Comparison of ENCODE assay signal across 1 cellular context in the genomic region with DNA sequence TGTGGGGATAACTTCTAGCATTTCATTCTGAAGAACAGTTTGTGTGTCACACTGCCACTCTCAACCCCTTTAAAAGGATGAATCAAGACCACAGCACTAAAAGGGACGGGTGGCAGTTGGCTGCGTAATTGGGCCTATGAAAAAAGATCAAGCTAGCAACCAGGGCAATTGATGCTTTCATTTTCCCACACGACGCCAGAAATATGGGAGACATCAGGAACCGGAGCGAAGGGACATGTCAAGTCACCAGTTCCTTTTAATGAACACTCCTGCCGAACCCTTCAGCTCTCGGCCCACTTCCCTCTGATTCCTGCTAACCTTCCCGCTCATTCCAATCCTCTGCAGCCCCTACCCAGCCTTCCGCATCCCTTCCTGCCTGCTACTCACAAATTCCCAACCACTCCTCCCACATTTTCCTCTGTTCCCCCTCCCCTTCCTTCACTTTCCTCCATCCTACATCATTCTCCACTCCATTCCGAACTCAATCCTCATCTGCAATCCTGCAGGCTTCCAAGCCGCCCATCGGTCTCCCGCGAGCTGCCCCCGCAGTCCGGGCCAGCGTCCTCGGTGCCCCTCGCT.
TF ChIP-seq lines count a peak whose summit lies in the region.

No MANE protein-coding gene starts in this region.

TF ChIP-seq in HepG2, 621 proteins besides CTCF, POLR2A, EP300 and RAD21 (continues in another document):
- TF ChIP-seq TBP (CRISPR knock-in tag; IDR thresholded peaks at IDR 0.05) = no peak
- TF ChIP-seq, protein P1, sequence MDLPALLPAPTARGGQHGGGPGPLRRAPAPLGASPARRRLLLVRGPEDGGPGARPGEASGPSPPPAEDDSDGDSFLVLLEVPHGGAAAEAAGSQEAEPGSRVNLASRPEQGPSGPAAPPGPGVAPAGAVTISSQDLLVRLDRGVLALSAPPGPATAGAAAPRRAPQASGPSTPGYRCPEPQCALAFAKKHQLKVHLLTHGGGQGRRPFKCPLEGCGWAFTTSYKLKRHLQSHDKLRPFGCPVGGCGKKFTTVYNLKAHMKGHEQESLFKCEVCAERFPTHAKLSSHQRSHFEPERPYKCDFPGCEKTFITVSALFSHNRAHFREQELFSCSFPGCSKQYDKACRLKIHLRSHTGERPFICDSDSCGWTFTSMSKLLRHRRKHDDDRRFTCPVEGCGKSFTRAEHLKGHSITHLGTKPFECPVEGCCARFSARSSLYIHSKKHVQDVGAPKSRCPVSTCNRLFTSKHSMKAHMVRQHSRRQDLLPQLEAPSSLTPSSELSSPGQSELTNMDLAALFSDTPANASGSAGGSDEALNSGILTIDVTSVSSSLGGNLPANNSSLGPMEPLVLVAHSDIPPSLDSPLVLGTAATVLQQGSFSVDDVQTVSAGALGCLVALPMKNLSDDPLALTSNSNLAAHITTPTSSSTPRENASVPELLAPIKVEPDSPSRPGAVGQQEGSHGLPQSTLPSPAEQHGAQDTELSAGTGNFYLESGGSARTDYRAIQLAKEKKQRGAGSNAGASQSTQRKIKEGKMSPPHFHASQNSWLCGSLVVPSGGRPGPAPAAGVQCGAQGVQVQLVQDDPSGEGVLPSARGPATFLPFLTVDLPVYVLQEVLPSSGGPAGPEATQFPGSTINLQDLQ (CRISPR knock-in tag; IDR thresholded peaks at IDR 0.05) = 0 out of 2 replicates have a peak, but pooled peaks have one; percentile 40
- TF ChIP-seq ZSCAN30 (CRISPR knock-in tag; IDR thresholded peaks at IDR 0.05) = no peak
- TF ChIP-seq KMT2B (CRISPR knock-in tag; IDR thresholded peaks at IDR 0.05) = 0 out of 2 replicates have a peak, but pooled peaks have one; percentile 21
- 0 out of 2 replicates have a peak, but pooled peaks have one; percentile 6 for TF ChIP-seq PHF21A (CRISPR knock-in tag; IDR thresholded peaks at IDR 0.05)
- no peak for TF ChIP-seq SAFB2 (CRISPR knock-in tag; IDR thresholded peaks at IDR 0.05; ENCODE audit: borderline replicate concordance, low read depth)
- TF ChIP-seq, protein P2, sequence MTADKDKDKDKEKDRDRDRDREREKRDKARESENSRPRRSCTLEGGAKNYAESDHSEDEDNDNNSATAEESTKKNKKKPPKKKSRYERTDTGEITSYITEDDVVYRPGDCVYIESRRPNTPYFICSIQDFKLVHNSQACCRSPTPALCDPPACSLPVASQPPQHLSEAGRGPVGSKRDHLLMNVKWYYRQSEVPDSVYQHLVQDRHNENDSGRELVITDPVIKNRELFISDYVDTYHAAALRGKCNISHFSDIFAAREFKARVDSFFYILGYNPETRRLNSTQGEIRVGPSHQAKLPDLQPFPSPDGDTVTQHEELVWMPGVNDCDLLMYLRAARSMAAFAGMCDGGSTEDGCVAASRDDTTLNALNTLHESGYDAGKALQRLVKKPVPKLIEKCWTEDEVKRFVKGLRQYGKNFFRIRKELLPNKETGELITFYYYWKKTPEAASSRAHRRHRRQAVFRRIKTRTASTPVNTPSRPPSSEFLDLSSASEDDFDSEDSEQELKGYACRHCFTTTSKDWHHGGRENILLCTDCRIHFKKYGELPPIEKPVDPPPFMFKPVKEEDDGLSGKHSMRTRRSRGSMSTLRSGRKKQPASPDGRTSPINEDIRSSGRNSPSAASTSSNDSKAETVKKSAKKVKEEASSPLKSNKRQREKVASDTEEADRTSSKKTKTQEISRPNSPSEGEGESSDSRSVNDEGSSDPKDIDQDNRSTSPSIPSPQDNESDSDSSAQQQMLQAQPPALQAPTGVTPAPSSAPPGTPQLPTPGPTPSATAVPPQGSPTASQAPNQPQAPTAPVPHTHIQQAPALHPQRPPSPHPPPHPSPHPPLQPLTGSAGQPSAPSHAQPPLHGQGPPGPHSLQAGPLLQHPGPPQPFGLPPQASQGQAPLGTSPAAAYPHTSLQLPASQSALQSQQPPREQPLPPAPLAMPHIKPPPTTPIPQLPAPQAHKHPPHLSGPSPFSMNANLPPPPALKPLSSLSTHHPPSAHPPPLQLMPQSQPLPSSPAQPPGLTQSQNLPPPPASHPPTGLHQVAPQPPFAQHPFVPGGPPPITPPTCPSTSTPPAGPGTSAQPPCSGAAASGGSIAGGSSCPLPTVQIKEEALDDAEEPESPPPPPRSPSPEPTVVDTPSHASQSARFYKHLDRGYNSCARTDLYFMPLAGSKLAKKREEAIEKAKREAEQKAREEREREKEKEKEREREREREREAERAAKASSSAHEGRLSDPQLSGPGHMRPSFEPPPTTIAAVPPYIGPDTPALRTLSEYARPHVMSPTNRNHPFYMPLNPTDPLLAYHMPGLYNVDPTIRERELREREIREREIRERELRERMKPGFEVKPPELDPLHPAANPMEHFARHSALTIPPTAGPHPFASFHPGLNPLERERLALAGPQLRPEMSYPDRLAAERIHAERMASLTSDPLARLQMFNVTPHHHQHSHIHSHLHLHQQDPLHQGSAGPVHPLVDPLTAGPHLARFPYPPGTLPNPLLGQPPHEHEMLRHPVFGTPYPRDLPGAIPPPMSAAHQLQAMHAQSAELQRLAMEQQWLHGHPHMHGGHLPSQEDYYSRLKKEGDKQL (CRISPR knock-in tag; IDR thresholded peaks at IDR 0.05; ENCODE audit: low read depth) = no peak
- TF ChIP-seq MED13 (CRISPR knock-in tag; IDR thresholded peaks at IDR 0.05) = peak; percentile 5; the same call in 1 of the 2 replicates
- TF ChIP-seq, protein P3, sequence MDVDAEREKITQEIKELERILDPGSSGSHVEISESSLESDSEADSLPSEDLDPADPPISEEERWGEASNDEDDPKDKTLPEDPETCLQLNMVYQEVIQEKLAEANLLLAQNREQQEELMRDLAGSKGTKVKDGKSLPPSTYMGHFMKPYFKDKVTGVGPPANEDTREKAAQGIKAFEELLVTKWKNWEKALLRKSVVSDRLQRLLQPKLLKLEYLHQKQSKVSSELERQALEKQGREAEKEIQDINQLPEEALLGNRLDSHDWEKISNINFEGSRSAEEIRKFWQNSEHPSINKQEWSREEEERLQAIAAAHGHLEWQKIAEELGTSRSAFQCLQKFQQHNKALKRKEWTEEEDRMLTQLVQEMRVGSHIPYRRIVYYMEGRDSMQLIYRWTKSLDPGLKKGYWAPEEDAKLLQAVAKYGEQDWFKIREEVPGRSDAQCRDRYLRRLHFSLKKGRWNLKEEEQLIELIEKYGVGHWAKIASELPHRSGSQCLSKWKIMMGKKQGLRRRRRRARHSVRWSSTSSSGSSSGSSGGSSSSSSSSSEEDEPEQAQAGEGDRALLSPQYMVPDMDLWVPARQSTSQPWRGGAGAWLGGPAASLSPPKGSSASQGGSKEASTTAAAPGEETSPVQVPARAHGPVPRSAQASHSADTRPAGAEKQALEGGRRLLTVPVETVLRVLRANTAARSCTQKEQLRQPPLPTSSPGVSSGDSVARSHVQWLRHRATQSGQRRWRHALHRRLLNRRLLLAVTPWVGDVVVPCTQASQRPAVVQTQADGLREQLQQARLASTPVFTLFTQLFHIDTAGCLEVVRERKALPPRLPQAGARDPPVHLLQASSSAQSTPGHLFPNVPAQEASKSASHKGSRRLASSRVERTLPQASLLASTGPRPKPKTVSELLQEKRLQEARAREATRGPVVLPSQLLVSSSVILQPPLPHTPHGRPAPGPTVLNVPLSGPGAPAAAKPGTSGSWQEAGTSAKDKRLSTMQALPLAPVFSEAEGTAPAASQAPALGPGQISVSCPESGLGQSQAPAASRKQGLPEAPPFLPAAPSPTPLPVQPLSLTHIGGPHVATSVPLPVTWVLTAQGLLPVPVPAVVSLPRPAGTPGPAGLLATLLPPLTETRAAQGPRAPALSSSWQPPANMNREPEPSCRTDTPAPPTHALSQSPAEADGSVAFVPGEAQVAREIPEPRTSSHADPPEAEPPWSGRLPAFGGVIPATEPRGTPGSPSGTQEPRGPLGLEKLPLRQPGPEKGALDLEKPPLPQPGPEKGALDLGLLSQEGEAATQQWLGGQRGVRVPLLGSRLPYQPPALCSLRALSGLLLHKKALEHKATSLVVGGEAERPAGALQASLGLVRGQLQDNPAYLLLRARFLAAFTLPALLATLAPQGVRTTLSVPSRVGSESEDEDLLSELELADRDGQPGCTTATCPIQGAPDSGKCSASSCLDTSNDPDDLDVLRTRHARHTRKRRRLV (CRISPR knock-in tag; IDR thresholded peaks at IDR 0.05) = 0 out of 2 replicates have a peak, but pooled peaks have one; percentile 18
- no peak for TF ChIP-seq CHD2 (IDR thresholded peaks at IDR 0.05; ENCODE audit: low read depth, low read length)
- TF ChIP-seq ZNF577 (CRISPR knock-in tag; IDR thresholded peaks at IDR 0.05; ENCODE audit: borderline replicate concordance, low read depth) = 0 out of 2 replicates have a peak, but pooled peaks have one; percentile 27
- TF ChIP-seq, protein P4, sequence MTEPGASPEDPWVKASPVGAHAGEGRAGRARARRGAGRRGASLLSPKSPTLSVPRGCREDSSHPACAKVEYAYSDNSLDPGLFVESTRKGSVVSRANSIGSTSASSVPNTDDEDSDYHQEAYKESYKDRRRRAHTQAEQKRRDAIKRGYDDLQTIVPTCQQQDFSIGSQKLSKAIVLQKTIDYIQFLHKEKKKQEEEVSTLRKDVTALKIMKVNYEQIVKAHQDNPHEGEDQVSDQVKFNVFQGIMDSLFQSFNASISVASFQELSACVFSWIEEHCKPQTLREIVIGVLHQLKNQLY (CRISPR knock-in tag; IDR thresholded peaks at IDR 0.05) = no peak
- no peak for TF ChIP-seq ZNF777 (CRISPR knock-in tag; IDR thresholded peaks at IDR 0.05)
- TF ChIP-seq, protein P5, sequence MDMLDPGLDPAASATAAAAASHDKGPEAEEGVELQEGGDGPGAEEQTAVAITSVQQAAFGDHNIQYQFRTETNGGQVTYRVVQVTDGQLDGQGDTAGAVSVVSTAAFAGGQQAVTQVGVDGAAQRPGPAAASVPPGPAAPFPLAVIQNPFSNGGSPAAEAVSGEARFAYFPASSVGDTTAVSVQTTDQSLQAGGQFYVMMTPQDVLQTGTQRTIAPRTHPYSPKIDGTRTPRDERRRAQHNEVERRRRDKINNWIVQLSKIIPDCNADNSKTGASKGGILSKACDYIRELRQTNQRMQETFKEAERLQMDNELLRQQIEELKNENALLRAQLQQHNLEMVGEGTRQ (IDR thresholded peaks at IDR 0.05; ENCODE audit: low read depth, low read length) = no peak
- TF ChIP-seq, protein P5 (CRISPR knock-in tag; IDR thresholded peaks at IDR 0.05; ENCODE audit: borderline replicate concordance) = no peak
- TF ChIP-seq ZNF136 (CRISPR knock-in tag; IDR thresholded peaks at IDR 0.05; ENCODE audit: low read depth) = 0 out of 2 replicates have a peak, but pooled peaks have one; percentile 20
- TF ChIP-seq, protein P6, sequence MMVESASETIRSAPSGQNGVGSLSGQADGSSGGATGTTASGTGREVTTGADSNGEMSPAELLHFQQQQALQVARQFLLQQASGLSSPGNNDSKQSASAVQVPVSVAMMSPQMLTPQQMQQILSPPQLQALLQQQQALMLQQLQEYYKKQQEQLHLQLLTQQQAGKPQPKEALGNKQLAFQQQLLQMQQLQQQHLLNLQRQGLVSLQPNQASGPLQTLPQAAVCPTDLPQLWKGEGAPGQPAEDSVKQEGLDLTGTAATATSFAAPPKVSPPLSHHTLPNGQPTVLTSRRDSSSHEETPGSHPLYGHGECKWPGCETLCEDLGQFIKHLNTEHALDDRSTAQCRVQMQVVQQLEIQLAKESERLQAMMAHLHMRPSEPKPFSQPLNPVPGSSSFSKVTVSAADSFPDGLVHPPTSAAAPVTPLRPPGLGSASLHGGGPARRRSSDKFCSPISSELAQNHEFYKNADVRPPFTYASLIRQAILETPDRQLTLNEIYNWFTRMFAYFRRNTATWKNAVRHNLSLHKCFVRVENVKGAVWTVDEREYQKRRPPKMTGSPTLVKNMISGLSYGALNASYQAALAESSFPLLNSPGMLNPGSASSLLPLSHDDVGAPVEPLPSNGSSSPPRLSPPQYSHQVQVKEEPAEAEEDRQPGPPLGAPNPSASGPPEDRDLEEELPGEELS (CRISPR knock-in tag; IDR thresholded peaks at IDR 0.05) = no peak
- TF ChIP-seq, protein P7, sequence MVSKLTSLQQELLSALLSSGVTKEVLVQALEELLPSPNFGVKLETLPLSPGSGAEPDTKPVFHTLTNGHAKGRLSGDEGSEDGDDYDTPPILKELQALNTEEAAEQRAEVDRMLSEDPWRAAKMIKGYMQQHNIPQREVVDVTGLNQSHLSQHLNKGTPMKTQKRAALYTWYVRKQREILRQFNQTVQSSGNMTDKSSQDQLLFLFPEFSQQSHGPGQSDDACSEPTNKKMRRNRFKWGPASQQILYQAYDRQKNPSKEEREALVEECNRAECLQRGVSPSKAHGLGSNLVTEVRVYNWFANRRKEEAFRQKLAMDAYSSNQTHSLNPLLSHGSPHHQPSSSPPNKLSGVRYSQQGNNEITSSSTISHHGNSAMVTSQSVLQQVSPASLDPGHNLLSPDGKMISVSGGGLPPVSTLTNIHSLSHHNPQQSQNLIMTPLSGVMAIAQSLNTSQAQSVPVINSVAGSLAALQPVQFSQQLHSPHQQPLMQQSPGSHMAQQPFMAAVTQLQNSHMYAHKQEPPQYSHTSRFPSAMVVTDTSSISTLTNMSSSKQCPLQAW (CRISPR knock-in tag; IDR thresholded peaks at IDR 0.05) = no peak
- TF ChIP-seq, protein P8, sequence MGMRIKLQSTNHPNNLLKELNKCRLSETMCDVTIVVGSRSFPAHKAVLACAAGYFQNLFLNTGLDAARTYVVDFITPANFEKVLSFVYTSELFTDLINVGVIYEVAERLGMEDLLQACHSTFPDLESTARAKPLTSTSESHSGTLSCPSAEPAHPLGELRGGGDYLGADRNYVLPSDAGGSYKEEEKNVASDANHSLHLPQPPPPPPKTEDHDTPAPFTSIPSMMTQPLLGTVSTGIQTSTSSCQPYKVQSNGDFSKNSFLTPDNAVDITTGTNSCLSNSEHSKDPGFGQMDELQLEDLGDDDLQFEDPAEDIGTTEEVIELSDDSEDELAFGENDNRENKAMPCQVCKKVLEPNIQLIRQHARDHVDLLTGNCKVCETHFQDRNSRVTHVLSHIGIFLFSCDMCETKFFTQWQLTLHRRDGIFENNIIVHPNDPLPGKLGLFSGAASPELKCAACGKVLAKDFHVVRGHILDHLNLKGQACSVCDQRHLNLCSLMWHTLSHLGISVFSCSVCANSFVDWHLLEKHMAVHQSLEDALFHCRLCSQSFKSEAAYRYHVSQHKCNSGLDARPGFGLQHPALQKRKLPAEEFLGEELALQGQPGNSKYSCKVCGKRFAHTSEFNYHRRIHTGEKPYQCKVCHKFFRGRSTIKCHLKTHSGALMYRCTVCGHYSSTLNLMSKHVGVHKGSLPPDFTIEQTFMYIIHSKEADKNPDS (CRISPR knock-in tag; IDR thresholded peaks at IDR 0.05) = no peak
- TF ChIP-seq MTA1 (CRISPR knock-in tag; IDR thresholded peaks at IDR 0.05; ENCODE audit: borderline replicate concordance) = 0 out of 2 replicates have a peak, but pooled peaks have one; percentile 18
- 0 out of 2 replicates have a peak, but pooled peaks have one; percentile 19 for TF ChIP-seq SSRP1 (CRISPR knock-in tag; IDR thresholded peaks at IDR 0.05)
